Comparison of ENCODE assay signal across 25 cellular contexts in the genomic region with DNA sequence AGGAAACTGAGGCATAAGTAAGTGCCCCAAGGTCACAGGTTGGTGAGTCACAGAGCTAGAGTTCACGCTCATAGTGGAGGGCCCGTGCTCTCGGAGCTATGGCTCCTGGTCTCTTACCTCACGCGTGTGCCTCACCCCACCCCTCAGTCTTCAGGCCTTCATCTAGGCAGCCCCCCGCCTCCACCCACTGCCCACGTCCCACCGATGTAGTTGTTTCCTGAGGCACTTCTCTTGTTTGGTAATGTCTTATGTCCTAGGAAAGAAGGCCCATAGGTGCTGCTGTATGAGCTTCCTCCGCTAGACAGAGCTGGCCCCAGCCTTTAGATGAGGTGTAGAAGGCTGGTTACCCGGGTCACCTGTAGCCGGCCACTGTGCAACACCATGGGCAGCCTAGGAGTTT.
"Had no signal": no experiment of that assay in that cellular context is flagged by ENCODE, and none has a peak within 500 bp of the region (broad histone marks: within the 10 kb centered on the region; RNA-seq: fewer than 3 reads in every experiment).

No MANE protein-coding gene starts in this region.

- H3K4me1 ChIP-seq: prostate gland had no signal

- H3K4me2 ChIP-seq: neural progenitor cell had no signal

- H3K9me3 Mint-ChIP-seq: activated CD4-positive, alpha-beta T cell treated with anti-CD3 and anti-CD28 coated beads, Interleukin-2, amount 10 ng/mL, durations not matched to agents 24 days and 14 days; activated CD8-positive, alpha-beta T cell treated with anti-CD3 and anti-CD28 coated beads for 36 hours; activated naive CD8-positive, alpha-beta T cell treated with anti-CD3 and anti-CD28 coated beads, Interleukin-2, amount 50 U/mL, for 24 hours; activated T-helper 1 cell treated with anti-CD3 and anti-CD28 coated beads, Interleukin-12 subunit alpha, Interleukin-12 subunit beta, Interleukin-2, Interleukin-4 antibody, amounts not matched to agents 30 ng/mL and 10 ng/mL and 1 ng/mL, durations not matched to agents 14 hours and 24 hours and 36 hours; stimulated activated naive CD8-positive, alpha-beta T cell treated with anti-CD3 and anti-CD28 coated beads, Interleukin-15, amount 100 ng/mL, for 72 hours had no signal

- H3K36me3 ChIP-seq: neural progenitor cell had no signal

- H3K4me3 ChIP-seq: body of pancreas, cardiac muscle cell, heart left ventricle, neural progenitor cell, prostate gland, suprapubic skin, tibial nerve had no signal

- H3K27ac ChIP-seq: body of pancreas, cardiac muscle cell, epithelial cell of prostate, heart left ventricle, neural progenitor cell, prostate gland, suprapubic skin, tibial nerve had no signal

- H3K4me3 Mint-ChIP-seq: activated CD4-positive, alpha-beta T cell treated with anti-CD3 and anti-CD28 coated beads, Interleukin-2, amount 10 ng/mL, durations not matched to agents 24 days and 14 days; activated CD8-positive, alpha-beta memory T cell treated with anti-CD3 and anti-CD28 coated beads, Interleukin-2, amount 10 ng/mL, durations not matched to agents 7 days and 5 days; activated CD8-positive, alpha-beta T cell treated with anti-CD3 and anti-CD28 coated beads for 36 hours; activated naive CD8-positive, alpha-beta T cell treated with anti-CD3 and anti-CD28 coated beads, Interleukin-2, amount 50 U/mL, for 24 hours; activated T-helper 1 cell treated with anti-CD3 and anti-CD28 coated beads, Interleukin-12 subunit alpha, Interleukin-12 subunit beta, Interleukin-2, Interleukin-4 antibody, amounts not matched to agents 30 ng/mL and 10 ng/mL and 1 ng/mL, durations not matched to agents 14 hours and 24 hours and 36 hours; neural progenitor cell; stimulated activated naive CD8-positive, alpha-beta T cell treated with anti-CD3 and anti-CD28 coated beads, Interleukin-15, amount 100 ng/mL, for 72 hours; T-helper 17 cell had no signal

- H3K9ac ChIP-seq: neural progenitor cell had no signal

- DNase-seq: activated CD4-positive, alpha-beta T cell treated with anti-CD3 and anti-CD28 coated beads, Interleukin-2, amount 10 ng/mL, durations not matched to agents 24 days and 14 days; activated CD8-positive, alpha-beta memory T cell treated with anti-CD3 and anti-CD28 coated beads, Interleukin-2, amount 10 ng/mL, durations not matched to agents 7 days and 5 days; activated CD8-positive, alpha-beta T cell treated with anti-CD3 and anti-CD28 coated beads for 36 hours; activated gamma-delta T cell; activated naive CD4-positive, alpha-beta T cell treated with anti-CD3 and anti-CD28 coated beads, Interleukin-2, amount 50 U/mL, for 16 hours; activated naive CD8-positive, alpha-beta T cell treated with anti-CD3 and anti-CD28 coated beads, Interleukin-2, amount 50 U/mL, for 24 hours; activated T-cell treated with anti-CD3 and anti-CD28 coated beads for 4 hours; anterior cingulate cortex; body of pancreas; cortex of kidney; islet precursor cell; left cardiac atrium; mesenchymal stem cell; naive B cell; stimulated activated CD4-positive, alpha-beta T cell treated with anti-CD3 and anti-CD28 coated beads, Interleukin-4, amount 100 ng/mL, for 4 hours; stimulated activated naive CD8-positive, alpha-beta T cell treated with anti-CD3 and anti-CD28 coated beads, Interleukin-15, amount 100 ng/mL, for 72 hours; T-helper 17 cell had no signal

- ATAC-seq: activated CD8-positive, alpha-beta memory T cell treated with anti-CD3 and anti-CD28 coated beads, Interleukin-2, amount 10 ng/mL, durations not matched to agents 7 days and 5 days; activated CD8-positive, alpha-beta T cell treated with anti-CD3 and anti-CD28 coated beads for 36 hours; activated naive CD8-positive, alpha-beta T cell treated with anti-CD3 and anti-CD28 coated beads, Interleukin-2, amount 50 U/mL, for 24 hours; body of pancreas; heart left ventricle; left cardiac atrium; stimulated activated naive CD8-positive, alpha-beta T cell treated with anti-CD3 and anti-CD28 coated beads, Interleukin-15, amount 100 ng/mL, for 72 hours; T-helper 17 cell had no signal

- H3K27me3 Mint-ChIP-seq: activated CD4-positive, alpha-beta T cell treated with anti-CD3 and anti-CD28 coated beads, Interleukin-2, amount 10 ng/mL, durations not matched to agents 24 days and 14 days; activated CD8-positive, alpha-beta memory T cell treated with anti-CD3 and anti-CD28 coated beads, Interleukin-2, amount 10 ng/mL, durations not matched to agents 7 days and 5 days; activated CD8-positive, alpha-beta T cell treated with anti-CD3 and anti-CD28 coated beads for 36 hours; activated naive CD8-positive, alpha-beta T cell treated with anti-CD3 and anti-CD28 coated beads, Interleukin-2, amount 50 U/mL, for 24 hours; naive B cell; stimulated activated naive CD8-positive, alpha-beta T cell treated with anti-CD3 and anti-CD28 coated beads, Interleukin-15, amount 100 ng/mL, for 72 hours; T-helper 17 cell had no signal

- H3K27me3 ChIP-seq: body of pancreas, cardiac muscle cell, heart left ventricle, neural progenitor cell, suprapubic skin, tibial nerve had no signal

- H3K9me3 ChIP-seq: body of pancreas, heart left ventricle, prostate gland, suprapubic skin, tibial nerve had no signal
